ENCODE assay signal across 9 cellular contexts in genomic region chr16:685967-686366, GRCh38. TPM values are rescaled to one million over a fixed set of nuclear protein-coding genes. Genes with fewer than 3 reads are reported as not detected.
A peak's percentile ranks its signal among the peaks of the same experiment; 100 is the strongest.
DNase-seq lines count a peak whose midpoint lies in the region; TF ChIP-seq lines count a peak whose summit lies in the region.
"Had no signal": no experiment of that assay in that cellular context is flagged by ENCODE, and none has a peak within 500 bp of the region (broad histone marks: within the 10 kb centered on the region; RNA-seq: fewer than 3 reads in every experiment).

No MANE protein-coding gene starts in this region.

- TF ChIP-seq EP300 in transverse colon (IDR thresholded peaks at IDR 0.05; ENCODE audit: low read depth): no peak

- H3K27me3 ChIP-seq in OCI-LY3 (ENCODE audit: low read depth, low read length) (no peaks in the 10 kb centered on the region), transverse colon (no peaks in the 10 kb centered on the region)

- peak overlapping the region; percentile 44 for H3K4me3 Mint-ChIP-seq in activated naive CD4-positive, alpha-beta T cell treated with anti-CD3 and anti-CD28 coated beads, Interleukin-2, amount 50 U/mL, for 24 hours
- H3K4me3 Mint-ChIP-seq in endothelial cell (ENCODE audit: unreplicated experiment): no peak overlapping the region

- H3K79me2 ChIP-seq in OCI-LY3 (ENCODE audit: low read length): peaks cover 45% of the 10 kb centered on the region

- 0 out of 2 replicates have a peak, but pooled peaks cover 4% of the 10 kb centered on the region for H4K20me1 ChIP-seq in OCI-LY3 (ENCODE audit: insufficient read depth, low read length)

- H3K27ac ChIP-seq in OCI-LY3 (ENCODE audit: low read length) (no peak overlapping the region), transverse colon (no peak overlapping the region)
- H3K27ac ChIP-seq: skin epidermis had no signal

- peaks cover 24% of the 10 kb centered on the region for H3K4me1 ChIP-seq in OCI-LY3 (ENCODE audit: low read length)
- peaks cover 40 to 58% (median 53%) of the 10 kb centered on the region in 4 donors for H3K4me1 ChIP-seq in transverse colon

- H3K9me3 ChIP-seq in OCI-LY3 (ENCODE audit: insufficient read depth, low read length): no peaks in the 10 kb centered on the region
- no peaks in the 10 kb centered on the region for H3K9me3 ChIP-seq in transverse colon

- H3K27me3 Mint-ChIP-seq in activated naive CD4-positive, alpha-beta T cell treated with anti-CD3 and anti-CD28 coated beads, Interleukin-2, amount 50 U/mL, for 24 hours: no peaks in the 10 kb centered on the region
- peaks cover 14% of the 10 kb centered on the region for H3K27me3 Mint-ChIP-seq in endothelial cell (ENCODE audit: unreplicated experiment)

- no peak overlapping the region for H3K4me3 ChIP-seq in OCI-LY3 (ENCODE audit: low read length)
- no peak overlapping the region for H3K4me3 ChIP-seq in transverse colon

- H3K36me3 ChIP-seq in OCI-LY3 (replicated peaks; ENCODE audit: low read depth, low read length) (peaks cover 24% of the 10 kb centered on the region), transverse colon (peaks cover 0 to 9% (median 0%) of the 10 kb centered on the region in 4 donors)

- no peak for DNase-seq in activated naive CD4-positive, alpha-beta T cell treated with anti-CD3 and anti-CD28 coated beads, Interleukin-2, amount 50 U/mL, for 16 hours
- DNase-seq in endothelial cell (ENCODE audit: low spot score): peak; percentile 62
- DNase-seq in transverse colon: peak; percentile 64
- no peak for DNase-seq in stimulated activated CD4-positive, alpha-beta T cell treated with anti-CD3 and anti-CD28 coated beads, Interleukin-4, amount 100 ng/mL, for 4 hours
- DNase-seq in KG1 (lab: John Stamatoyannopoulos, UW): no peak
- DNase-seq in GF-D8 (lab: John Stamatoyannopoulos, UW): no peak

- H3K4me1 Mint-ChIP-seq in activated naive CD4-positive, alpha-beta T cell treated with anti-CD3 and anti-CD28 coated beads, Interleukin-2, amount 50 U/mL, for 24 hours: peaks cover 25% of the 10 kb centered on the region
- H3K4me1 Mint-ChIP-seq in endothelial cell (ENCODE audit: unreplicated experiment): peaks cover 9% of the 10 kb centered on the region

- peaks cover 3% of the 10 kb centered on the region for H3K36me3 Mint-ChIP-seq in activated naive CD4-positive, alpha-beta T cell treated with anti-CD3 and anti-CD28 coated beads, Interleukin-2, amount 50 U/mL, for 24 hours
- H3K36me3 Mint-ChIP-seq in endothelial cell (ENCODE audit: low read depth, unreplicated experiment): peaks cover 5% of the 10 kb centered on the region

- in situ Hi-C loops in transverse colon (cut with MboI; ENCODE audit: low pct_ligation_motif_present in 1 of 4, low pct_unique_long_range_greater_than_20kb in 1 of 4, low sequenced_read_pairs in 3 of 4): no loop called here

- H3K27ac Mint-ChIP-seq in activated naive CD4-positive, alpha-beta T cell treated with anti-CD3 and anti-CD28 coated beads, Interleukin-2, amount 50 U/mL, for 24 hours: no peak overlapping the region
- H3K27ac Mint-ChIP-seq in endothelial cell (ENCODE audit: unreplicated experiment): no peak overlapping the region

- H3K9ac ChIP-seq in OCI-LY3 (ENCODE audit: low read length): no peak overlapping the region

- 48% methylated on average over 10 of the region's 10 CpGs; no CpG with 5 or more reads in 1 of the 2 donors for WGBS in transverse colon (ENCODE audit: low coverage in 1 of 2), 2 donors

- no peak for TF ChIP-seq POLR2A in transverse colon (IDR thresholded peaks at IDR 0.05)

- intact Hi-C loops in transverse colon (cut with DNase I; ENCODE audit: low total_unique reads): no loop called here

- peak; percentile 29 for TF ChIP-seq CTCF in OCI-LY3 (IDR thresholded peaks at IDR 0.05; ENCODE audit: low read depth, low read length)
- TF ChIP-seq CTCF in endothelial cell (IDR thresholded peaks at IDR 0.05; ENCODE audit: unreplicated experiment): peak; percentile 45
- peak; percentile 29 to 53 (median 42) for TF ChIP-seq CTCF in transverse colon (IDR thresholded peaks at IDR 0.05)

- no peak overlapping the region for H3K4me2 ChIP-seq in OCI-LY3 (ENCODE audit: low read length)

- H2AFZ ChIP-seq in OCI-LY3 (ENCODE audit: low read depth, low read length): no peak overlapping the region

- H3K9me3 Mint-ChIP-seq in activated naive CD4-positive, alpha-beta T cell treated with anti-CD3 and anti-CD28 coated beads, Interleukin-2, amount 50 U/mL, for 24 hours: no peaks in the 10 kb centered on the region
- no peaks in the 10 kb centered on the region for H3K9me3 Mint-ChIP-seq in endothelial cell (ENCODE audit: unreplicated experiment)

RNA-seq across cellular contexts. Expression of gene JMJD8, which starts 1.8 kb away (rescaled TPM):
- total RNA-seq in endothelial cell (ENCODE audit: unreplicated experiment): 31.6 TPM
- total RNA-seq in transverse colon: 100 to 1,000 TPM in 1 of 4 donors, 10 to 100 TPM in 3; 40.0 to 261 (median 58.6) TPM

RNA-seq across cellular contexts. Expression of gene WDR24, which starts 4.2 kb away (rescaled TPM):
- total RNA-seq in endothelial cell (ENCODE audit: unreplicated experiment) (16.1 TPM), transverse colon (10 to 100 TPM in 2 of 4 donors, 1 to 10 TPM in 2; 3.4 to 15.3 (median 10.0) TPM)

RNA-seq across cellular contexts. Expression of gene STUB1, which starts 5.8 kb away (rescaled TPM):
- total RNA-seq in endothelial cell (ENCODE audit: unreplicated experiment) (93.7 TPM), transverse colon (100 to 1,000 TPM in 3 of 4 donors, 10 to 100 TPM in 1; 51.9 to 190 (median 134) TPM)

RNA-seq across cellular contexts. Expression of gene RHBDL1, which starts 10.5 kb away (rescaled TPM):
- total RNA-seq in endothelial cell (ENCODE audit: unreplicated experiment) (1.6 TPM), transverse colon (10 to 100 TPM in 2 of 4 donors, 1 to 10 TPM in 2; 1.8 to 39.3 (median 8.1) TPM)

RNA-seq across cellular contexts. Expression of gene RHOT2, which starts 18.0 kb away (rescaled TPM):
- total RNA-seq in endothelial cell (ENCODE audit: unreplicated experiment): 121 TPM
- 100 to 1,000 TPM; 133 to 386 (median 259) TPM for total RNA-seq in transverse colon

Comparison
In these comparisons a context has a peak if more than half of its experiments do, and no peak if none do; other contexts are left out.
1. DNase-seq: peak in endothelial cell (single experiment) and transverse colon (single experiment); none in activated naive CD4-positive, alpha-beta T cell treated with anti-CD3 and anti-CD28 coated beads, Interleukin-2, amount 50 U/mL, for 16 hours (single experiment), stimulated activated CD4-positive, alpha-beta T cell treated with anti-CD3 and anti-CD28 coated beads, Interleukin-4, amount 100 ng/mL, for 4 hours (0 of 2), KG1 (single experiment) and GF-D8 (single experiment).
2. Peak in every context shown above with its lines, with median percentiles within 50 percentile points of each other: CTCF ChIP-seq.